Comparison of ENCODE assay signal across 15 cellular contexts in genomic region chr12:93722757-93723567, GRCh38. TPM values are rescaled to one million over a fixed set of nuclear protein-coding genes. Genes with fewer than 3 reads are reported as not detected.
DNase-seq lines count a peak whose midpoint lies in the region; ATAC-seq and TF ChIP-seq lines count a peak whose summit lies in the region.
"Had no signal": no experiment of that assay in that cellular context is flagged by ENCODE, and none has a peak within 500 bp of the region (broad histone marks: within the 10 kb centered on the region; RNA-seq: fewer than 3 reads in every experiment).

No MANE protein-coding gene starts in this region.

- no peak overlapping the region for H3K27ac ChIP-seq in HEK293 (ENCODE audit: extremely low read depth, low read depth, low read length)
- H3K27ac ChIP-seq in body of pancreas = no peak overlapping the region
- H3K27ac ChIP-seq: psoas muscle, uterus had no signal

- no peaks in the 10 kb centered on the region for H3K27me3 ChIP-seq in body of pancreas
- H3K27me3 ChIP-seq: uterus had no signal

- intact Hi-C loops in body of pancreas (cut with DNase I) (no loop called here), left cardiac atrium (cut with DNase I) (no loop called here)

- no peaks in the 10 kb centered on the region for H3K36me3 ChIP-seq in HEK293 (ENCODE audit: control insufficient read depth in 2 of 2, insufficient read depth in 1 of 2, low read length in 2 of 2)
- no peaks in the 10 kb centered on the region for H3K36me3 ChIP-seq in body of pancreas (replicated peaks in 1 of 2; ENCODE audit: insufficient read depth in 1 of 2, low read depth in 2 of 2)
- H3K36me3 ChIP-seq: uterus had no signal

- H3K4me1 ChIP-seq in HEK293 (ENCODE audit: control insufficient read depth, insufficient read depth, low read length) (no peaks in the 10 kb centered on the region), body of pancreas (peaks cover 17% of the 10 kb centered on the region)

- H3K9me3 ChIP-seq in HEK293 (ENCODE audit: control insufficient read depth, insufficient read depth, low read depth, low read length) (no peaks in the 10 kb centered on the region), body of pancreas (no peaks in the 10 kb centered on the region)
- H3K9me3 ChIP-seq: psoas muscle, uterus had no signal

- POLR2A ChIA-PET in HEK293 (lab: Yijun Ruan, JAX) = no interaction called here
- POLR2A ChIA-PET in GM10248 (lab: Yijun Ruan, JAX) = no interaction called here

- ATAC-seq in body of pancreas = peak; percentile 61
- no peak for ATAC-seq in left cardiac atrium
- no peak for ATAC-seq in GM21390 (IDR thresholded peaks at IDR 0.05; ENCODE audit: unreplicated experiment)
- ATAC-seq: psoas muscle had no signal

- TF ChIP-seq CTCF in HEK293 (tag by site-specific recombination; IDR thresholded peaks at IDR 0.05) (no peak), body of pancreas (IDR thresholded peaks at IDR 0.05) (no peak), GM10248 (IDR thresholded peaks at IDR 0.05; ENCODE audit: control extremely low read depth, extremely low read depth, low read depth, missing control alignments) (no peak)

- 59 to 61% methylated on average over 4 of the region's 4 CpGs for WGBS in body of pancreas, 2 donors

- no peak overlapping the region for H3K4me3 ChIP-seq in HEK293 (ENCODE audit: low read depth, low read length)
- no peak overlapping the region for H3K4me3 ChIP-seq in body of pancreas
- H3K4me3 ChIP-seq: psoas muscle, uterus had no signal

- peak; percentile 80 for DNase-seq in A172 (ENCODE audit: low spot score)
- DNase-seq in NOMO-1 (lab: John Stamatoyannopoulos, UW; ENCODE audit: unreplicated experiment in 2 of 2) = peak; percentile 34 to 51
- DNase-seq in body of pancreas = peak; percentile 27 to 82 (median 70)
- no peak for DNase-seq in GM10248 (ENCODE audit: extremely low spot score)
- no peak for DNase-seq in left cardiac atrium
- no peak for DNase-seq in COLO829 (ENCODE audit: low spot score)
- DNase-seq: activated B cell treated with CpG ODN at 0.5 μM for 24 hours; activated T-cell treated with anti-CD3 and anti-CD28 coated beads, Interleukin-2, amount 50 U/mL, for 1 hour; immature natural killer cell; NCI-H510A treated with DMSO at 0.1 percent for 48 hours; stimulated activated CD4-positive, alpha-beta T cell treated with anti-CD3 and anti-CD28 coated beads, Interleukin-1b, Interleukin-23, amount 100 ng/mL, for 48 hours; uterus had no signal

- CTCF ChIA-PET in HEK293 (lab: Yijun Ruan, JAX) (interaction anchor here (0.9 kb wide), 1 partner anchor 197 kb away, joined by 3 read pairs; no protein-coding TSS in a partner anchor), GM10248 (lab: Yijun Ruan, JAX) (interaction anchor here (0.7 to 1.2 kb wide), 4 partner anchors 13 to 380 kb away, joined by 3 to 4 read pairs (median 3); no protein-coding TSS in a partner anchor)

- no peak for TF ChIP-seq POLR2A in body of pancreas (IDR thresholded peaks at IDR 0.05)

TF ChIP-seq in HEK293, 187 proteins besides CTCF, POLR2A, EP300 and RAD21:
- peak; percentile 67 for TF ChIP-seq SETDB1 (IDR thresholded peaks at IDR 0.05; ENCODE audit: insufficient read length, low read length)
- no peak for TF ChIP-seq TCF7L2 (IDR thresholded peaks at IDR 0.05; ENCODE audit: borderline replicate concordance, low read depth, low read length)

RNA-seq across cellular contexts. Expression of gene CRADD, which starts 45.8 kb away (rescaled TPM):
- 28.8 and 39.0 TPM in 2 replicates for total RNA-seq in A172 (2014; rRNA removed; shearing (Covaris generic))
- total RNA-seq in body of pancreas (10 to 100 TPM; 27.2 to 75.2 TPM), left cardiac atrium (10 to 100 TPM; 33.8 to 33.9 TPM)

Comparison
In these comparisons a context has a peak if more than half of its experiments do, and no peak if none do; other contexts are left out.
1. DNase-seq: peak in A172 (single experiment), NOMO-1 (2 of 2) and body of pancreas (4 of 4); none in GM10248 (single experiment), left cardiac atrium (single experiment) and COLO829 (single experiment).